In the genomic region with DNA sequence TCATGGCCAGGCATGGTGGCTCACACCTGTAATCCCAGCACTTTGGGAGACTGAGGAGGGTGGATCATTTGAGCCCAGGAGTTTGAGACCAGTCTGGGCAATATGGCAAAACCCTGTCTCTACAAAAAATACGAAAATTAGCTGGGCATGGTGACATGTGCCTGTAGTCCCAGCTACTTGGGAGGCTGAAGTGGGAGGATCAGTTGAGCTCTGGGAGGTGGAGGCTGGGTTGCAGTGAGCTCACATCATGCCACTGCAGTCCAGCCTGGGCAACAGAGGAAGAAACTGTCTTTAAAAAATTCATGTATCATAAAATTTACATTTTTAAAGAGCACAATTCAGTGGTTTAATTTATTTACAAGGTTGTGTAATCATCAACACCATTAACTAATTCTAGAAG, we compare ENCODE assay signal across 1 cellular context. TPM values are rescaled to one million over a fixed set of nuclear protein-coding genes. Genes with fewer than 3 reads are reported as not detected.
"Had no signal": no experiment of that assay in that cellular context is flagged by ENCODE, and none has a peak within 500 bp of the region (broad histone marks: within the 10 kb centered on the region; RNA-seq: fewer than 3 reads in every experiment).

No MANE protein-coding gene starts in this region.

RNA-seq across cellular contexts. Expression of a gene that starts 23.9 kb away (rescaled TPM):
- polyA plus RNA-seq: IgD-negative memory B cell had no signal
